In the genomic region with DNA sequence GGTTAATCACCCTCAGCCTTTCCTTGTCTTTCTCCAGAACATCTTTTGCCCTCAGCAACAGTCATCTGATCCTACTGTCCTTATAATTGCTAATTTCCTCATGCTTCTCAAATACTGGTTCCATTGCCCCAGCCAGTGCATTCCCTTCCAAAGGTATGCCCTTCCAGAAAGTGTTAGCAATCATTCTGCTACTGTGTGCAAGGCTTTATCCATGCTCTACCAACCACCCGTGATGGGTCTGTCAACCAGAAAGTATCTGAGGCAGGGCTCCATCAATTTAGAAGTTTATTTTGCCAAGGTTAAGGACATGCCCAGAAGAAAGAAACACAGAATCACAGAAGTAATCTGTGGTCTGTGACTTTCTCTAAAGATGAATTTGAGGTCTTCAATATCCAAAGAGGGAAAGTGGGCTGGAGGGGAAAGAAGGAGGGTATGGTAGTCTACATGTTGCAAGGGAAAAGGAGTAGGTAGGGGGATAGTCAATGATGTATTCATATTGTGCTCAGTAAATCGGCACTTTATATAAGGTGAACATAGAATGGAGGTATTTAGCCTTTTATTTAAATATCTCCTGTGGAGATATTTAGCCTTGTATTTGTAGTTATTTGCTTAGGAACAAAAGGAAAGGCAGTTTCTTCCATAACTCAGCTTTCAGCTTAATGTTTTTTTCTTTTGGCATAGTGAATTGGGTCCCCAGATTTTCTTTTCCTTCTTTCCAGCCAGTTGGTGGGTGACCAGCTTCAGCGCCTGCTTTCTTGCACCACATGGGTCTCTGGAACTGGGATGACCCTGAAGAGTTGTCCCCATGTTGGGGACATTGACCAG, we compare ENCODE assay signal across 1 cellular context.
TF ChIP-seq lines count a peak whose summit lies in the region.

No MANE protein-coding gene starts in this region.

TF ChIP-seq in GM12878, 131 proteins besides CTCF, POLR2A, EP300 and RAD21 (continued from another document):
- TF ChIP-seq, protein P1, sequence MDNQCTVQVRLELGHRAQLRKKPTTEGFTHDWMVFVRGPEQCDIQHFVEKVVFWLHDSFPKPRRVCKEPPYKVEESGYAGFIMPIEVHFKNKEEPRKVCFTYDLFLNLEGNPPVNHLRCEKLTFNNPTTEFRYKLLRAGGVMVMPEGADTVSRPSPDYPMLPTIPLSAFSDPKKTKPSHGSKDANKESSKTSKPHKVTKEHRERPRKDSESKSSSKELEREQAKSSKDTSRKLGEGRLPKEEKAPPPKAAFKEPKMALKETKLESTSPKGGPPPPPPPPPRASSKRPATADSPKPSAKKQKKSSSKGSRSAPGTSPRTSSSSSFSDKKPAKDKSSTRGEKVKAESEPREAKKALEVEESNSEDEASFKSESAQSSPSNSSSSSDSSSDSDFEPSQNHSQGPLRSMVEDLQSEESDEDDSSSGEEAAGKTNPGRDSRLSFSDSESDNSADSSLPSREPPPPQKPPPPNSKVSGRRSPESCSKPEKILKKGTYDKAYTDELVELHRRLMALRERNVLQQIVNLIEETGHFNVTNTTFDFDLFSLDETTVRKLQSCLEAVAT (IDR thresholded peaks at IDR 0.05), result no peak
- TF ChIP-seq BACH1 (IDR thresholded peaks at IDR 0.05; ENCODE audit: borderline replicate concordance), result no peak
- TF ChIP-seq KDM1A (IDR thresholded peaks at IDR 0.05; ENCODE audit: borderline replicate concordance), result no peak
- TF ChIP-seq PML (IDR thresholded peaks at IDR 0.05; ENCODE audit: low read length), result no peak
- TF ChIP-seq SPI1 (IDR thresholded peaks at IDR 0.05; ENCODE audit: borderline replicate concordance, insufficient read depth, low read depth, low read length), result no peak
- TF ChIP-seq, protein P2, sequence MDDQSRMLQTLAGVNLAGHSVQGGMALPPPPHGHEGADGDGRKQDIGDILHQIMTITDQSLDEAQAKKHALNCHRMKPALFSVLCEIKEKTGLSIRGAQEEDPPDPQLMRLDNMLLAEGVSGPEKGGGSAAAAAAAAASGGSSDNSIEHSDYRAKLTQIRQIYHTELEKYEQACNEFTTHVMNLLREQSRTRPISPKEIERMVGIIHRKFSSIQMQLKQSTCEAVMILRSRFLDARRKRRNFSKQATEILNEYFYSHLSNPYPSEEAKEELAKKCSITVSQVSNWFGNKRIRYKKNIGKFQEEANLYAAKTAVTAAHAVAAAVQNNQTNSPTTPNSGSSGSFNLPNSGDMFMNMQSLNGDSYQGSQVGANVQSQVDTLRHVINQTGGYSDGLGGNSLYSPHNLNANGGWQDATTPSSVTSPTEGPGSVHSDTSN (IDR thresholded peaks at IDR 0.05; ENCODE audit: insufficient replicate concordance, low read depth, low read length), result no peak
- TF ChIP-seq, protein P3, sequence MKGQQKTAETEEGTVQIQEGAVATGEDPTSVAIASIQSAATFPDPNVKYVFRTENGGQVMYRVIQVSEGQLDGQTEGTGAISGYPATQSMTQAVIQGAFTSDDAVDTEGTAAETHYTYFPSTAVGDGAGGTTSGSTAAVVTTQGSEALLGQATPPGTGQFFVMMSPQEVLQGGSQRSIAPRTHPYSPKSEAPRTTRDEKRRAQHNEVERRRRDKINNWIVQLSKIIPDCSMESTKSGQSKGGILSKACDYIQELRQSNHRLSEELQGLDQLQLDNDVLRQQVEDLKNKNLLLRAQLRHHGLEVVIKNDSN (IDR thresholded peaks at IDR 0.05; ENCODE audit: borderline replicate concordance, extremely low read length, insufficient read depth, low read depth, low read length), result no peak
- TF ChIP-seq ZNF622 (IDR thresholded peaks at IDR 0.05), result no peak
- TF ChIP-seq SIX5 (IDR thresholded peaks at IDR 0.05; ENCODE audit: low read depth, low read length, severe bottlenecking), result no peak
- TF ChIP-seq, protein P4, sequence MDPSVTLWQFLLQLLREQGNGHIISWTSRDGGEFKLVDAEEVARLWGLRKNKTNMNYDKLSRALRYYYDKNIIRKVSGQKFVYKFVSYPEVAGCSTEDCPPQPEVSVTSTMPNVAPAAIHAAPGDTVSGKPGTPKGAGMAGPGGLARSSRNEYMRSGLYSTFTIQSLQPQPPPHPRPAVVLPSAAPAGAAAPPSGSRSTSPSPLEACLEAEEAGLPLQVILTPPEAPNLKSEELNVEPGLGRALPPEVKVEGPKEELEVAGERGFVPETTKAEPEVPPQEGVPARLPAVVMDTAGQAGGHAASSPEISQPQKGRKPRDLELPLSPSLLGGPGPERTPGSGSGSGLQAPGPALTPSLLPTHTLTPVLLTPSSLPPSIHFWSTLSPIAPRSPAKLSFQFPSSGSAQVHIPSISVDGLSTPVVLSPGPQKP (IDR thresholded peaks at IDR 0.05; ENCODE audit: low read depth, low read length), result no peak
- no peak for TF ChIP-seq BMI1 (IDR thresholded peaks at IDR 0.05; ENCODE audit: borderline replicate concordance)
- TF ChIP-seq BHLHE40 (IDR thresholded peaks at IDR 0.05; ENCODE audit: borderline replicate concordance in 1 of 2, low read depth in 2 of 2, low read length in 1 of 2), result no peak
- no peak for TF ChIP-seq DPF2 (IDR thresholded peaks at IDR 0.05)
- no peak for TF ChIP-seq ZNF207 (IDR thresholded peaks at IDR 0.05; ENCODE audit: borderline replicate concordance)
- no peak for TF ChIP-seq FOS (IDR thresholded peaks at IDR 0.05; ENCODE audit: borderline replicate concordance, extremely low read depth, insufficient read length)
